In the genomic region with DNA sequence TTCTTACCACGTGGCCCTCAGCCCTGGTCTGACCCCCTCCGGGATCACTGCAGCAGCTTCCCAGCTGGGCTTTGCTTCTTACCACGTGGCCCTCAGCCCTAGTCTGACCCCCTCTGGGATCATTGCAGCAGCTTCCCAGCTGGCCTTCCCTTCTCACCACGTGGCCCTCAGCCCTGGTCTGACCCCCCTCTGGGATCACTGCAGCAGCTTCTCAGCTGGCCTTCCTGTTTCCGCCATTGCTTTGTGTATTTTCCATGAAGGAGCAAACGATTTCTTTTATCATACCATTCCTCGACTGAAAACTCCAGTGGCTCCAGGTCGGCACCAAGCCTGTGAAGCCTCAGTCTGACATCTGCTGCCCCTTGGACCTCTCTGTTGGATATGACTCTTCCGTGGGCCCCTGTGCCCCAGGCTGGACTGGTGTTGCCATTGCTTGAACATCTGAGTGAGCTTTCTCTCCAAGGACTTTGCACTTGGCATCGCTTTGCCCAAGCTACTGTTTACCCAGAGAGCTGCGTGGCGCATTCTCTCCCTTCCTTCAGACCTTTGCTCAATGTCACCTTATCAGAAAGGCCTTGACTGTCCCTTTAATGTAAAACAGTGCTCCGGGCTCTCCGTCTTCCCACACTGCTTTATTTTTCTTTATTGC, we compare ENCODE assay signal across 2 cellular contexts. TPM values are rescaled to one million over a fixed set of nuclear protein-coding genes. Genes with fewer than 3 reads are reported as not detected.
"Had no signal": no experiment of that assay in that cellular context is flagged by ENCODE, and none has a peak within 500 bp of the region (broad histone marks: within the 10 kb centered on the region; RNA-seq: fewer than 3 reads in every experiment).

No MANE protein-coding gene starts in this region.

RNA-seq across cellular contexts. Expression of a gene that starts 49.4 kb away (rescaled TPM):
- total RNA-seq: HT1080 had no signal
- polyA plus RNA-seq: IgD-negative memory B cell had no signal
